In genomic region chr5:151212361-151212899, GRCh38 we compare ENCODE assay signal across 1 cellular context.
TF ChIP-seq lines count a peak whose summit lies in the region.

No MANE protein-coding gene starts in this region.

TF ChIP-seq in GM12878, 131 proteins besides CTCF, POLR2A, EP300 and RAD21 (continued from another document):
- peak; percentile 52; the same call in 1 of the 2 replicates for TF ChIP-seq ZBED1 (IDR thresholded peaks at IDR 0.05; ENCODE audit: borderline replicate concordance)
